ENCODE assay signal across 26 cellular contexts in genomic region chr17:33225994-33226393, GRCh38.
"Had no signal": no experiment of that assay in that cellular context is flagged by ENCODE, and none has a peak within 500 bp of the region (broad histone marks: within the 10 kb centered on the region; RNA-seq: fewer than 3 reads in every experiment).

No MANE protein-coding gene starts in this region.

- H3K9me3 Mint-ChIP-seq: natural killer cell; nephron; neural progenitor cell; stimulated activated effector memory CD8-positive, alpha-beta T cell treated with anti-CD3 and anti-CD28 coated beads, Interleukin-12 subunit alpha, Interleukin-12 subunit beta, amount 100 ng/mL, for 72 hours; stimulated activated naive B cell treated with anti-CD40 and anti-IgM and Interleukin-4, amounts not matched to agents 10 μg/mL and 1 μg/mL and 100 μg/mL, for 72 hours; stimulated activated naive CD8-positive, alpha-beta T cell treated with anti-CD3 and anti-CD28 coated beads, Interleukin-15, Interleukin-2, amounts not matched to agents 100 ng/mL and 50 ng/mL, for 24 hours; type B pancreatic cell had no signal

- H3K9ac ChIP-seq: neural progenitor cell, parathyroid adenoma had no signal

- H3K36me3 Mint-ChIP-seq: natural killer cell; neural progenitor cell; stimulated activated effector memory CD8-positive, alpha-beta T cell treated with anti-CD3 and anti-CD28 coated beads, Interleukin-12 subunit alpha, Interleukin-12 subunit beta, amount 100 ng/mL, for 72 hours; stimulated activated naive B cell treated with anti-CD40 and anti-IgM and Interleukin-4, amounts not matched to agents 10 μg/mL and 1 μg/mL and 100 μg/mL, for 72 hours; type B pancreatic cell had no signal

- H3K79me2 ChIP-seq: parathyroid adenoma had no signal

- H3K27ac ChIP-seq: neural progenitor cell, ovary, parathyroid adenoma, psoas muscle, right lobe of liver, sigmoid colon, stomach, tibial artery, transverse colon, upper lobe of right lung, uterus had no signal

- H3K36me3 ChIP-seq: neural progenitor cell, ovary, right lobe of liver, sigmoid colon, stomach, tibial artery, transverse colon, upper lobe of right lung, uterus had no signal

- H3K27me3 ChIP-seq: neural progenitor cell, ovary, right lobe of liver, sigmoid colon, stomach, tibial artery, transverse colon, upper lobe of right lung, uterus had no signal

- H3K4me3 ChIP-seq: neural progenitor cell, ovary, psoas muscle, right lobe of liver, sigmoid colon, stomach, tibial artery, transverse colon, upper lobe of right lung, uterus had no signal

- ATAC-seq: natural killer cell; psoas muscle; right cardiac atrium; stimulated activated effector memory CD8-positive, alpha-beta T cell treated with anti-CD3 and anti-CD28 coated beads, Interleukin-12 subunit alpha, Interleukin-12 subunit beta, amount 100 ng/mL, for 72 hours; stimulated activated naive B cell treated with anti-CD40 and anti-IgM and Interleukin-4, amounts not matched to agents 10 μg/mL and 1 μg/mL and 100 μg/mL, for 72 hours; upper lobe of right lung had no signal

- H3K27ac Mint-ChIP-seq: natural killer cell; nephron; neural progenitor cell; progenitor cell of endocrine pancreas; stimulated activated effector memory CD8-positive, alpha-beta T cell treated with anti-CD3 and anti-CD28 coated beads, Interleukin-12 subunit alpha, Interleukin-12 subunit beta, amount 100 ng/mL, for 72 hours; stimulated activated naive B cell treated with anti-CD40 and anti-IgM and Interleukin-4, amounts not matched to agents 10 μg/mL and 1 μg/mL and 100 μg/mL, for 72 hours; stimulated activated naive CD8-positive, alpha-beta T cell treated with anti-CD3 and anti-CD28 coated beads, Interleukin-15, Interleukin-2, amounts not matched to agents 100 ng/mL and 50 ng/mL, for 24 hours; type B pancreatic cell had no signal

- DNase-seq: natural killer cell; occipital lobe; ovary; psoas muscle; sigmoid colon; small intestine; stimulated activated CD4-positive, alpha-beta T cell treated with anti-CD3 and anti-CD28 coated beads, Interleukin-15, amount 100 ng/mL, for 24 hours; stimulated activated CD4-positive, alpha-beta T cell treated with anti-CD3 and anti-CD28 coated beads, Interleukin-2, amount 100 ng/mL, for 24 hours; stimulated activated CD4-positive, alpha-beta T cell treated with anti-CD3 and anti-CD28 coated beads, Interleukin-2, amount 100 ng/mL, for 48 hours; stimulated activated CD4-positive, alpha-beta T cell treated with anti-CD3 and anti-CD28 coated beads, Interleukin-4, amount 100 ng/mL, for 24 hours; stimulated activated naive B cell treated with anti-CD40 and anti-IgM and Interleukin-4, amounts not matched to agents 10 μg/mL and 1 μg/mL and 100 μg/mL, for 72 hours; stimulated activated naive CD4-positive, alpha-beta T cell treated with Interleukin-2 at 50 U/mL for 16 hours; tibial artery; transverse colon; upper lobe of right lung; uterus had no signal

- H3K4me1 ChIP-seq: neural progenitor cell, parathyroid adenoma, psoas muscle, sigmoid colon, transverse colon, upper lobe of right lung, uterus had no signal

- H3K4me1 Mint-ChIP-seq: natural killer cell; nephron; neural progenitor cell; stimulated activated effector memory CD8-positive, alpha-beta T cell treated with anti-CD3 and anti-CD28 coated beads, Interleukin-12 subunit alpha, Interleukin-12 subunit beta, amount 100 ng/mL, for 72 hours; stimulated activated naive B cell treated with anti-CD40 and anti-IgM and Interleukin-4, amounts not matched to agents 10 μg/mL and 1 μg/mL and 100 μg/mL, for 72 hours had no signal

- FAIRE-seq: small intestine had no signal

- H3K9me3 ChIP-seq: ovary, psoas muscle, right lobe of liver, sigmoid colon, stomach, tibial artery, transverse colon, upper lobe of right lung, uterus had no signal

- H2AFZ ChIP-seq: neural progenitor cell, parathyroid adenoma had no signal

- H3K4me3 Mint-ChIP-seq: natural killer cell; nephron; neural progenitor cell; stimulated activated effector memory CD8-positive, alpha-beta T cell treated with anti-CD3 and anti-CD28 coated beads, Interleukin-12 subunit alpha, Interleukin-12 subunit beta, amount 100 ng/mL, for 72 hours; stimulated activated naive B cell treated with anti-CD40 and anti-IgM and Interleukin-4, amounts not matched to agents 10 μg/mL and 1 μg/mL and 100 μg/mL, for 72 hours; stimulated activated naive CD8-positive, alpha-beta T cell treated with anti-CD3 and anti-CD28 coated beads, Interleukin-15, Interleukin-2, amounts not matched to agents 100 ng/mL and 50 ng/mL, for 24 hours; type B pancreatic cell had no signal

- H3K4me2 ChIP-seq: neural progenitor cell had no signal
